Comparison of ENCODE assay signal across 1 cellular context in the genomic region with DNA sequence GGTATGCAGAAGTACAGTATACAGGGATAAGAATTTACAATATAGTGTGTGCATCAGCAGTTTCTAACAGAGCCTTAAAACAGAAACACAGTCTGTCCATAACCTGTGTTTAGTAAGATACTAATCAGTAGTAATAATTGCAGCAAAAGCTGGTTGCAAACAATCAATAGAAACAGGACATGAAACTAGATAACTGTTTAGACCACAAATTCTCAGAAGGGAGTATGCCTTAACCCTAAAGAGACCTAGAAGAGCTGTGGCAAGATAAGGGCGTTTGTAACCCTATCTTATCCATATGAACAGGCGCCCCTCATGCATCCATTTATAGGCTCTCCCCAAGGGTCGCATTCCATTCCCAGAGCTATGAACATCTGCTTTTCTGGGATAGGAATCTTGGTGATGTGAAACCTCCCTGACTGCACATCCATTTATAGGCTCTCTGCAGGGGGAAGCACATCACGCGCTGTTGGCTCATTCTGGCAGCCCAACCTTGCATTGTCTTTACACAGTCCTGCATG. TPM values are rescaled to one million over a fixed set of nuclear protein-coding genes. Genes with fewer than 3 reads are reported as not detected.
"Had no signal": no experiment of that assay in that cellular context is flagged by ENCODE, and none has a peak within 500 bp of the region (broad histone marks: within the 10 kb centered on the region; RNA-seq: fewer than 3 reads in every experiment).

No MANE protein-coding gene starts in this region.

RNA-seq across cellular contexts. Expression of a gene that starts 48.2 kb away (rescaled TPM):
- total RNA-seq: myocyte had no signal
